ENCODE assay signal across 11 cellular contexts in the genomic region with DNA sequence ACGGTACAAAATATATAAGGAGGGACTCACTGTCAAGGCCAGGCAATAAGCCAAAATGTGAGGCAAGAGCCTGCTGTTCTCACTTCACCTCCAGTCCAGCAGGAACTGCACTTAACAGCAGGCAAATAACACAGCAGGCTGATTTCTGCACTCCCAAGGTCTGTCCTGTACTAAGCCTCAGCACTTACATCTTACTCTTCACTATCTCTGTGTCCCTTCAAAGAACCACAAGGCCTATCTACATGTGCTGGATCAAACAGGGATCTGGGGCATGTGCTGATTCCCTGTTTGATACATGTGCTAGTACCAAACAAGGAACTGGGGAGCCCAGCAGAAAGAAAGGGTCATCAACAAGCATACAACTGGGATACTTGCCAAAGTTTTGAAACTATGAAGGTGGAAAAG. TPM values are rescaled to one million over a fixed set of nuclear protein-coding genes. Genes with fewer than 3 reads are reported as not detected.
DNase-seq lines count a peak whose midpoint lies in the region; ATAC-seq, FAIRE-seq and TF ChIP-seq lines count a peak whose summit lies in the region.
"Had no signal": no experiment of that assay in that cellular context is flagged by ENCODE, and none has a peak within 500 bp of the region (broad histone marks: within the 10 kb centered on the region; RNA-seq: fewer than 3 reads in every experiment).

No MANE protein-coding gene starts in this region.

- H3K4me3 Mint-ChIP-seq in natural killer cell treated with Interleukin-12 subunit alpha and Interleukin-12 subunit beta and Interleukin-15 and Interleukin-18, amount 100 ng/mL, for 72 hours = no peak overlapping the region
- H3K4me3 Mint-ChIP-seq: IgD-negative memory B cell had no signal

- peaks cover 3 to 4% of the 10 kb centered on the region in 2 donors for H3K27me3 Mint-ChIP-seq in natural killer cell treated with Interleukin-12 subunit alpha and Interleukin-12 subunit beta and Interleukin-15 and Interleukin-18, amount 100 ng/mL, for 72 hours

- H3K4me1 ChIP-seq in esophagus squamous epithelium = peaks cover 7 to 46% (median 27%) of the 10 kb centered on the region in 3 donors
- H3K4me1 ChIP-seq in pancreas = peaks cover 6 to 22% (median 13%) of the 10 kb centered on the region in 3 donors

- H3K4me3 ChIP-seq in esophagus squamous epithelium (no peak overlapping the region), pancreas (no peak overlapping the region)

- H3K36me3 ChIP-seq in esophagus squamous epithelium (no peaks in the 10 kb centered on the region), pancreas (no peaks in the 10 kb centered on the region)
- H3K36me3 ChIP-seq: neutrophil had no signal

- H3K27ac ChIP-seq in esophagus squamous epithelium (peak overlapping the region; percentile 64 to 81 (median 74)), pancreas (peak overlapping the region in 3 of 4 donors; percentile 23 to 57 (median 46))
- H3K27ac ChIP-seq: neutrophil had no signal

- H3K36me3 Mint-ChIP-seq in natural killer cell treated with Interleukin-12 subunit alpha and Interleukin-12 subunit beta and Interleukin-15 and Interleukin-18, amount 100 ng/mL, for 72 hours = no peaks in the 10 kb centered on the region

- FAIRE-seq in pancreas (lab: Jason Lieb, UNC) = no peak
- no peak for FAIRE-seq in GM19239 (lab: Jason Lieb, UNC)

- 6% methylated on average over 1 of the region's 1 CpG for WGBS in esophagus squamous epithelium, 2 donors
- 0 to 17% methylated on average over 1 of the region's 1 CpG for WGBS in pancreas, 2 donors

- intact Hi-C loops in esophagus squamous epithelium (cut with DNase I) (no loop called here), pancreas (cut with DNase I) (no loop called here)

- no peak overlapping the region for H3K27ac Mint-ChIP-seq in natural killer cell treated with Interleukin-12 subunit alpha and Interleukin-12 subunit beta and Interleukin-15 and Interleukin-18, amount 100 ng/mL, for 72 hours
- H3K27ac Mint-ChIP-seq: IgD-negative memory B cell had no signal

- H3K9me3 ChIP-seq in esophagus squamous epithelium = no peaks in the 10 kb centered on the region
- no peaks in the 10 kb centered on the region for H3K9me3 ChIP-seq in pancreas
- H3K9me3 ChIP-seq: neutrophil had no signal

- DNase-seq in CD1c-positive myeloid dendritic cell (ENCODE audit: extremely low spot score) = peak; percentile 45
- DNase-seq in NOMO-1 treated with DMSO at 0.1 percent for 48 hours (lab: John Stamatoyannopoulos, UW; ENCODE audit: unreplicated experiment) = peak; percentile 33
- DNase-seq in esophagus squamous epithelium (lab: John Stamatoyannopoulos, UW) = no peak
- peak in 4 of 6 donors; percentile 52 to 73 (median 56) for DNase-seq in pancreas
- no peak for DNase-seq in activated effector memory CD4-positive, alpha-beta T cell treated with anti-CD3 and anti-CD28 coated beads, Interleukin-2, amount 50 U/mL, for 16 hours
- DNase-seq in GM19239 (ENCODE audit: insufficient read length, low spot score) = no peak
- no peak for DNase-seq in natural killer cell treated with Interleukin-12 subunit alpha and Interleukin-12 subunit beta and Interleukin-15 and Interleukin-18, amount 100 ng/mL, for 72 hours (ENCODE audit: low spot score)
- no peak for DNase-seq in activated naive CD4-positive, alpha-beta T cell (lab: John Stamatoyannopoulos, UW)
- DNase-seq: activated T-cell treated with anti-CD3 and anti-CD28 coated beads for 4 hours had no signal

- ATAC-seq in pancreas = peak; percentile 90 to 96 (median 94)
- no peak for ATAC-seq in natural killer cell treated with Interleukin-12 subunit alpha and Interleukin-12 subunit beta and Interleukin-15 and Interleukin-18, amount 100 ng/mL, for 72 hours

- TF ChIP-seq CTCF in esophagus squamous epithelium (IDR thresholded peaks at IDR 0.05) = no peak
- no peak for TF ChIP-seq CTCF in pancreas (IDR thresholded peaks at IDR 0.05)

- TF ChIP-seq POLR2A in esophagus squamous epithelium (IDR thresholded peaks at IDR 0.05) = no peak

- no peaks in the 10 kb centered on the region for H3K9me3 Mint-ChIP-seq in natural killer cell treated with Interleukin-12 subunit alpha and Interleukin-12 subunit beta and Interleukin-15 and Interleukin-18, amount 100 ng/mL, for 72 hours
- H3K9me3 Mint-ChIP-seq: IgD-negative memory B cell had no signal

- H3K4me1 Mint-ChIP-seq in natural killer cell treated with Interleukin-12 subunit alpha and Interleukin-12 subunit beta and Interleukin-15 and Interleukin-18, amount 100 ng/mL, for 72 hours (ENCODE audit: low read depth in 2 of 2) = peaks cover 0 to 6% of the 10 kb centered on the region in 2 donors

- H3K27me3 ChIP-seq in esophagus squamous epithelium (no peaks in the 10 kb centered on the region), pancreas (no peaks in the 10 kb centered on the region)
- H3K27me3 ChIP-seq: neutrophil had no signal

RNA-seq across cellular contexts. Expression of gene UACA, which starts 22.2 kb away (rescaled TPM):
- total RNA-seq in esophagus squamous epithelium (10 to 100 TPM; 18.3 to 55.3 (median 29.8) TPM), pancreas (10 to 100 TPM; 15.4 to 29.5 (median 19.7) TPM)
- polyA plus RNA-seq in pancreas = 10 to 100 TPM; 24.0 to 39.5 TPM
- total RNA-seq in natural killer cell treated with Interleukin-12 subunit alpha and Interleukin-12 subunit beta and Interleukin-15 and Interleukin-18, amount 100 ng/mL, for 72 hours = 1 to 10 TPM; 2.5 to 3.6 TPM

Comparison
In these comparisons a context has a peak if more than half of its experiments do, and no peak if none do; other contexts are left out.
1. DNase-seq: peak in CD1c-positive myeloid dendritic cell (single experiment), NOMO-1 treated with DMSO at 0.1 percent for 48 hours (single experiment) and pancreas (4 of 6); none in esophagus squamous epithelium (single experiment), activated effector memory CD4-positive, alpha-beta T cell treated with anti-CD3 and anti-CD28 coated beads, Interleukin-2, amount 50 U/mL, for 16 hours (single experiment), GM19239 (single experiment), natural killer cell treated with Interleukin-12 subunit alpha and Interleukin-12 subunit beta and Interleukin-15 and Interleukin-18, amount 100 ng/mL, for 72 hours (single experiment) and activated naive CD4-positive, alpha-beta T cell (0 of 4).
2. ATAC-seq: peak in pancreas (4 of 4); none in natural killer cell treated with Interleukin-12 subunit alpha and Interleukin-12 subunit beta and Interleukin-15 and Interleukin-18, amount 100 ng/mL, for 72 hours (0 of 2).